In the genomic region with DNA sequence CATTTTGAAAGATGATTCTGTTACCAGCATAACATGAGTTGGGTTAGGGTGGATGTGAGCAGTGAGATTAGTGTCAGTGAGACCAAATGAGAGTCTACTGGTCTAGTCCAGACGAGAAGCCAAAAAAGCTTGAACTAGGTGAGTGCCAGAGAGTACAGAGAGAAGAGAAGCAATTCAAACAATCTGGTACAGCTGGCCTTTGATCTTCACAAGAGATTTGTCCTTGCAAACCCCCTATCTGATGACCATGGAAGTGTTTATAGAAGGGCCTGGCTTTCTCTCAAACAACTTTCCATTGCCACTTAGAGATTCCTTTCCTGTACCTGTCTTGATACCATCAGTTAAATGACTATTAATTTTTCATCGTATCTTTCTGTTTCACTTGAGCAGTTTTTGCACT, we compare ENCODE assay signal across 1 cellular context.
TF ChIP-seq lines count a peak whose summit lies in the region.

No MANE protein-coding gene starts in this region.

TF ChIP-seq in HepG2, 621 proteins besides CTCF, POLR2A, EP300 and RAD21 (continued from another document and continues in another):
- TF ChIP-seq, protein P1, sequence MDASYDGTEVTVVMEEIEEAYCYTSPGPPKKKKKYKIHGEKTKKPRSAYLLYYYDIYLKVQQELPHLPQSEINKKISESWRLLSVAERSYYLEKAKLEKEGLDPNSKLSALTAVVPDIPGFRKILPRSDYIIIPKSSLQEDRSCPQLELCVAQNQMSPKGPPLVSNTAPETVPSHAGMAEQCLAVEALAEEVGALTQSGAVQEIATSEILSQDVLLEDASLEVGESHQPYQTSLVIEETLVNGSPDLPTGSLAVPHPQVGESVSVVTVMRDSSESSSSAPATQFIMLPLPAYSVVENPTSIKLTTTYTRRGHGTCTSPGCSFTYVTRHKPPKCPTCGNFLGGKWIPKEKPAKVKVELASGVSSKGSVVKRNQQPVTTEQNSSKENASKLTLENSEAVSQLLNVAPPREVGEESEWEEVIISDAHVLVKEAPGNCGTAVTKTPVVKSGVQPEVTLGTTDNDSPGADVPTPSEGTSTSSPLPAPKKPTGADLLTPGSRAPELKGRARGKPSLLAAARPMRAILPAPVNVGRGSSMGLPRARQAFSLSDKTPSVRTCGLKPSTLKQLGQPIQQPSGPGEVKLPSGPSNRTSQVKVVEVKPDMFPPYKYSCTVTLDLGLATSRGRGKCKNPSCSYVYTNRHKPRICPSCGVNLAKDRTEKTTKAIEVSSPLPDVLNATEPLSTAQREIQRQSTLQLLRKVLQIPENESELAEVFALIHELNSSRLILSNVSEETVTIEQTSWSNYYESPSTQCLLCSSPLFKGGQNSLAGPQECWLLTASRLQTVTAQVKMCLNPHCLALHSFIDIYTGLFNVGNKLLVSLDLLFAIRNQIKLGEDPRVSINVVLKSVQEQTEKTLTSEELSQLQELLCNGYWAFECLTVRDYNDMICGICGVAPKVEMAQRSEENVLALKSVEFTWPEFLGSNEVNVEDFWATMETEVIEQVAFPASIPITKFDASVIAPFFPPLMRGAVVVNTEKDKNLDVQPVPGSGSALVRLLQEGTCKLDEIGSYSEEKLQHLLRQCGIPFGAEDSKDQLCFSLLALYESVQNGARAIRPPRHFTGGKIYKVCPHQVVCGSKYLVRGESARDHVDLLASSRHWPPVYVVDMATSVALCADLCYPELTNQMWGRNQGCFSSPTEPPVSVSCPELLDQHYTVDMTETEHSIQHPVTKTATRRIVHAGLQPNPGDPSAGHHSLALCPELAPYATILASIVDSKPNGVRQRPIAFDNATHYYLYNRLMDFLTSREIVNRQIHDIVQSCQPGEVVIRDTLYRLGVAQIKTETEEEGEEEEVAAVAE (CRISPR knock-in tag; IDR thresholded peaks at IDR 0.05; ENCODE audit: borderline replicate concordance) = no peak
- TF ChIP-seq, protein P2, sequence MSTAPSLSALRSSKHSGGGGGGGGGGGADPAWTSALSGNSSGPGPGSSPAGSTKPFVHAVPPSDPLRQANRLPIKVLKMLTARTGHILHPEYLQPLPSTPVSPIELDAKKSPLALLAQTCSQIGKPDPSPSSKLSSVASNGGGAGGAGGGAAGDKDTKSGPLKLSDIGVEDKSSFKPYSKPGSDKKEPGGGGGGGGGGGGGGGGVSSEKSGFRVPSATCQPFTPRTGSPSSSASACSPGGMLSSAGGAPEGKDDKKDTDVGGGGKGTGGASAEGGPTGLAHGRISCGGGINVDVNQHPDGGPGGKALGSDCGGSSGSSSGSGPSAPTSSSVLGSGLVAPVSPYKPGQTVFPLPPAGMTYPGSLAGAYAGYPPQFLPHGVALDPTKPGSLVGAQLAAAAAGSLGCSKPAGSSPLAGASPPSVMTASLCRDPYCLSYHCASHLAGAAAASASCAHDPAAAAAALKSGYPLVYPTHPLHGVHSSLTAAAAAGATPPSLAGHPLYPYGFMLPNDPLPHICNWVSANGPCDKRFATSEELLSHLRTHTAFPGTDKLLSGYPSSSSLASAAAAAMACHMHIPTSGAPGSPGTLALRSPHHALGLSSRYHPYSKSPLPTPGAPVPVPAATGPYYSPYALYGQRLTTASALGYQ (CRISPR knock-in tag; IDR thresholded peaks at IDR 0.05) = no peak
- TF ChIP-seq, protein P3, sequence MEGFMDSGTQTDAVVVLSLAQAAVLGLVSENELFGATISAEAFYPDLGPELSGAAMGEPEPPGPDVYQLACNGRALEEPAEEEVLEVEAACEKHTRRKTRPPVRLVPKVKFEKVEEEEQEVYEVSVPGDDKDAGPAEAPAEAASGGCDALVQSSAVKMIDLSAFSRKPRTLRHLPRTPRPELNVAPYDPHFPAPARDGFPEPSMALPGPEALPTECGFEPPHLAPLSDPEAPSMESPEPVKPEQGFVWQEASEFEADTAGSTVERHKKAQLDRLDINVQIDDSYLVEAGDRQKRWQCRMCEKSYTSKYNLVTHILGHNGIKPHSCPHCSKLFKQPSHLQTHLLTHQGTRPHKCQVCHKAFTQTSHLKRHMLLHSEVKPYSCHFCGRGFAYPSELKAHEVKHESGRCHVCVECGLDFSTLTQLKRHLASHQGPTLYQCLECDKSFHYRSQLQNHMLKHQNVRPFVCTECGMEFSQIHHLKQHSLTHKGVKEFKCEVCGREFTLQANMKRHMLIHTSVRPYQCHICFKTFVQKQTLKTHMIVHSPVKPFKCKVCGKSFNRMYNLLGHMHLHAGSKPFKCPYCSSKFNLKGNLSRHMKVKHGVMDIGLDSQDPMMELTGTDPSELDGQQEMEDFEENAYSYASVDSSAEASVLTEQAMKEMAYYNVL (CRISPR knock-in tag; IDR thresholded peaks at IDR 0.05; ENCODE audit: borderline replicate concordance) = peak; percentile 83; the same call in 1 of the 2 replicates
- TF ChIP-seq, protein P4, sequence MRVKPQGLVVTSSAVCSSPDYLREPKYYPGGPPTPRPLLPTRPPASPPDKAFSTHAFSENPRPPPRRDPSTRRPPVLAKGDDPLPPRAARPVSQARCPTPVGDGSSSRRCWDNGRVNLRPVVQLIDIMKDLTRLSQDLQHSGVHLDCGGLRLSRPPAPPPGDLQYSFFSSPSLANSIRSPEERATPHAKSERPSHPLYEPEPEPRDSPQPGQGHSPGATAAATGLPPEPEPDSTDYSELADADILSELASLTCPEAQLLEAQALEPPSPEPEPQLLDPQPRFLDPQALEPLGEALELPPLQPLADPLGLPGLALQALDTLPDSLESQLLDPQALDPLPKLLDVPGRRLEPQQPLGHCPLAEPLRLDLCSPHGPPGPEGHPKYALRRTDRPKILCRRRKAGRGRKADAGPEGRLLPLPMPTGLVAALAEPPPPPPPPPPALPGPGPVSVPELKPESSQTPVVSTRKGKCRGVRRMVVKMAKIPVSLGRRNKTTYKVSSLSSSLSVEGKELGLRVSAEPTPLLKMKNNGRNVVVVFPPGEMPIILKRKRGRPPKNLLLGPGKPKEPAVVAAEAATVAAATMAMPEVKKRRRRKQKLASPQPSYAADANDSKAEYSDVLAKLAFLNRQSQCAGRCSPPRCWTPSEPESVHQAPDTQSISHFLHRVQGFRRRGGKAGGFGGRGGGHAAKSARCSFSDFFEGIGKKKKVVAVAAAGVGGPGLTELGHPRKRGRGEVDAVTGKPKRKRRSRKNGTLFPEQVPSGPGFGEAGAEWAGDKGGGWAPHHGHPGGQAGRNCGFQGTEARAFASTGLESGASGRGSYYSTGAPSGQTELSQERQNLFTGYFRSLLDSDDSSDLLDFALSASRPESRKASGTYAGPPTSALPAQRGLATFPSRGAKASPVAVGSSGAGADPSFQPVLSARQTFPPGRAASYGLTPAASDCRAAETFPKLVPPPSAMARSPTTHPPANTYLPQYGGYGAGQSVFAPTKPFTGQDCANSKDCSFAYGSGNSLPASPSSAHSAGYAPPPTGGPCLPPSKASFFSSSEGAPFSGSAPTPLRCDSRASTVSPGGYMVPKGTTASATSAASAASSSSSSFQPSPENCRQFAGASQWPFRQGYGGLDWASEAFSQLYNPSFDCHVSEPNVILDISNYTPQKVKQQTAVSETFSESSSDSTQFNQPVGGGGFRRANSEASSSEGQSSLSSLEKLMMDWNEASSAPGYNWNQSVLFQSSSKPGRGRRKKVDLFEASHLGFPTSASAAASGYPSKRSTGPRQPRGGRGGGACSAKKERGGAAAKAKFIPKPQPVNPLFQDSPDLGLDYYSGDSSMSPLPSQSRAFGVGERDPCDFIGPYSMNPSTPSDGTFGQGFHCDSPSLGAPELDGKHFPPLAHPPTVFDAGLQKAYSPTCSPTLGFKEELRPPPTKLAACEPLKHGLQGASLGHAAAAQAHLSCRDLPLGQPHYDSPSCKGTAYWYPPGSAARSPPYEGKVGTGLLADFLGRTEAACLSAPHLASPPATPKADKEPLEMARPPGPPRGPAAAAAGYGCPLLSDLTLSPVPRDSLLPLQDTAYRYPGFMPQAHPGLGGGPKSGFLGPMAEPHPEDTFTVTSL (CRISPR knock-in tag; IDR thresholded peaks at IDR 0.05; ENCODE audit: borderline replicate concordance) = peak; percentile 87; the same call in 1 of the 2 replicates
- TF ChIP-seq, protein P5, sequence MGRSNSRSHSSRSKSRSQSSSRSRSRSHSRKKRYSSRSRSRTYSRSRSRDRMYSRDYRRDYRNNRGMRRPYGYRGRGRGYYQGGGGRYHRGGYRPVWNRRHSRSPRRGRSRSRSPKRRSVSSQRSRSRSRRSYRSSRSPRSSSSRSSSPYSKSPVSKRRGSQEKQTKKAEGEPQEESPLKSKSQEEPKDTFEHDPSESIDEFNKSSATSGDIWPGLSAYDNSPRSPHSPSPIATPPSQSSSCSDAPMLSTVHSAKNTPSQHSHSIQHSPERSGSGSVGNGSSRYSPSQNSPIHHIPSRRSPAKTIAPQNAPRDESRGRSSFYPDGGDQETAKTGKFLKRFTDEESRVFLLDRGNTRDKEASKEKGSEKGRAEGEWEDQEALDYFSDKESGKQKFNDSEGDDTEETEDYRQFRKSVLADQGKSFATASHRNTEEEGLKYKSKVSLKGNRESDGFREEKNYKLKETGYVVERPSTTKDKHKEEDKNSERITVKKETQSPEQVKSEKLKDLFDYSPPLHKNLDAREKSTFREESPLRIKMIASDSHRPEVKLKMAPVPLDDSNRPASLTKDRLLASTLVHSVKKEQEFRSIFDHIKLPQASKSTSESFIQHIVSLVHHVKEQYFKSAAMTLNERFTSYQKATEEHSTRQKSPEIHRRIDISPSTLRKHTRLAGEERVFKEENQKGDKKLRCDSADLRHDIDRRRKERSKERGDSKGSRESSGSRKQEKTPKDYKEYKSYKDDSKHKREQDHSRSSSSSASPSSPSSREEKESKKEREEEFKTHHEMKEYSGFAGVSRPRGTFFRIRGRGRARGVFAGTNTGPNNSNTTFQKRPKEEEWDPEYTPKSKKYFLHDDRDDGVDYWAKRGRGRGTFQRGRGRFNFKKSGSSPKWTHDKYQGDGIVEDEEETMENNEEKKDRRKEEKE (IDR thresholded peaks at IDR 0.05) = no peak
- TF ChIP-seq, protein P6, sequence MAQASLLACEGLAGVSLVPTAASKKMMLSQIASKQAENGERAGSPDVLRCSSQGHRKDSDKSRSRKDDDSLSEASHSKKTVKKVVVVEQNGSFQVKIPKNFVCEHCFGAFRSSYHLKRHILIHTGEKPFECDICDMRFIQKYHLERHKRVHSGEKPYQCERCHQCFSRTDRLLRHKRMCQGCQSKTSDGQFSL (CRISPR knock-in tag; IDR thresholded peaks at IDR 0.05) = no peak
- peak; percentile 32; the same call in 1 of the 2 replicates for TF ChIP-seq CREM (IDR thresholded peaks at IDR 0.05)
- TF ChIP-seq CREM (CRISPR knock-in tag; IDR thresholded peaks at IDR 0.05) = no peak
- TF ChIP-seq, protein P7, sequence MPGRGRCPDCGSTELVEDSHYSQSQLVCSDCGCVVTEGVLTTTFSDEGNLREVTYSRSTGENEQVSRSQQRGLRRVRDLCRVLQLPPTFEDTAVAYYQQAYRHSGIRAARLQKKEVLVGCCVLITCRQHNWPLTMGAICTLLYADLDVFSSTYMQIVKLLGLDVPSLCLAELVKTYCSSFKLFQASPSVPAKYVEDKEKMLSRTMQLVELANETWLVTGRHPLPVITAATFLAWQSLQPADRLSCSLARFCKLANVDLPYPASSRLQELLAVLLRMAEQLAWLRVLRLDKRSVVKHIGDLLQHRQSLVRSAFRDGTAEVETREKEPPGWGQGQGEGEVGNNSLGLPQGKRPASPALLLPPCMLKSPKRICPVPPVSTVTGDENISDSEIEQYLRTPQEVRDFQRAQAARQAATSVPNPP (CRISPR knock-in tag; IDR thresholded peaks at IDR 0.05) = 0 out of 2 replicates have a peak, but pooled peaks have one; percentile 46
- peak; percentile 77; the same call in 1 of the 2 replicates for TF ChIP-seq EHMT2 (IDR thresholded peaks at IDR 0.05; ENCODE audit: borderline replicate concordance, low read depth, low read length)
- 0 out of 2 replicates have a peak, but pooled peaks have one; percentile 17 for TF ChIP-seq ZNF331 (CRISPR knock-in tag; IDR thresholded peaks at IDR 0.05)
- TF ChIP-seq MIER3 (CRISPR knock-in tag; IDR thresholded peaks at IDR 0.05; ENCODE audit: borderline replicate concordance) = 0 out of 2 replicates have a peak, but pooled peaks have one; percentile 30
- TF ChIP-seq, protein P8, sequence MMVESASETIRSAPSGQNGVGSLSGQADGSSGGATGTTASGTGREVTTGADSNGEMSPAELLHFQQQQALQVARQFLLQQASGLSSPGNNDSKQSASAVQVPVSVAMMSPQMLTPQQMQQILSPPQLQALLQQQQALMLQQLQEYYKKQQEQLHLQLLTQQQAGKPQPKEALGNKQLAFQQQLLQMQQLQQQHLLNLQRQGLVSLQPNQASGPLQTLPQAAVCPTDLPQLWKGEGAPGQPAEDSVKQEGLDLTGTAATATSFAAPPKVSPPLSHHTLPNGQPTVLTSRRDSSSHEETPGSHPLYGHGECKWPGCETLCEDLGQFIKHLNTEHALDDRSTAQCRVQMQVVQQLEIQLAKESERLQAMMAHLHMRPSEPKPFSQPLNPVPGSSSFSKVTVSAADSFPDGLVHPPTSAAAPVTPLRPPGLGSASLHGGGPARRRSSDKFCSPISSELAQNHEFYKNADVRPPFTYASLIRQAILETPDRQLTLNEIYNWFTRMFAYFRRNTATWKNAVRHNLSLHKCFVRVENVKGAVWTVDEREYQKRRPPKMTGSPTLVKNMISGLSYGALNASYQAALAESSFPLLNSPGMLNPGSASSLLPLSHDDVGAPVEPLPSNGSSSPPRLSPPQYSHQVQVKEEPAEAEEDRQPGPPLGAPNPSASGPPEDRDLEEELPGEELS (CRISPR knock-in tag; IDR thresholded peaks at IDR 0.05) = 0 out of 2 replicates have a peak, but pooled peaks have one; percentile 26
- TF ChIP-seq PAWR (CRISPR knock-in tag; IDR thresholded peaks at IDR 0.05; ENCODE audit: borderline replicate concordance) = no peak
- TF ChIP-seq ZNF768 (CRISPR knock-in tag; IDR thresholded peaks at IDR 0.05) = no peak
- no peak for TF ChIP-seq ZNF383 (CRISPR knock-in tag; IDR thresholded peaks at IDR 0.05; ENCODE audit: borderline replicate concordance)
- peak; percentile 56; the same call in 1 of the 2 replicates for TF ChIP-seq HMG20A (CRISPR knock-in tag; IDR thresholded peaks at IDR 0.05; ENCODE audit: borderline replicate concordance)
- no peak for TF ChIP-seq KDM4B (CRISPR knock-in tag; IDR thresholded peaks at IDR 0.05)
- TF ChIP-seq ZNF772 (CRISPR knock-in tag; IDR thresholded peaks at IDR 0.05) = no peak
- no peak for TF ChIP-seq KMT2B (CRISPR knock-in tag; IDR thresholded peaks at IDR 0.05)
- no peak for TF ChIP-seq ETV5 (CRISPR knock-in tag; IDR thresholded peaks at IDR 0.05; ENCODE audit: borderline replicate concordance)
- no peak for TF ChIP-seq LCORL (IDR thresholded peaks at IDR 0.05)
- TF ChIP-seq LCORL (CRISPR knock-in tag; IDR thresholded peaks at IDR 0.05) = peak; percentile 70
- TF ChIP-seq, protein P9, sequence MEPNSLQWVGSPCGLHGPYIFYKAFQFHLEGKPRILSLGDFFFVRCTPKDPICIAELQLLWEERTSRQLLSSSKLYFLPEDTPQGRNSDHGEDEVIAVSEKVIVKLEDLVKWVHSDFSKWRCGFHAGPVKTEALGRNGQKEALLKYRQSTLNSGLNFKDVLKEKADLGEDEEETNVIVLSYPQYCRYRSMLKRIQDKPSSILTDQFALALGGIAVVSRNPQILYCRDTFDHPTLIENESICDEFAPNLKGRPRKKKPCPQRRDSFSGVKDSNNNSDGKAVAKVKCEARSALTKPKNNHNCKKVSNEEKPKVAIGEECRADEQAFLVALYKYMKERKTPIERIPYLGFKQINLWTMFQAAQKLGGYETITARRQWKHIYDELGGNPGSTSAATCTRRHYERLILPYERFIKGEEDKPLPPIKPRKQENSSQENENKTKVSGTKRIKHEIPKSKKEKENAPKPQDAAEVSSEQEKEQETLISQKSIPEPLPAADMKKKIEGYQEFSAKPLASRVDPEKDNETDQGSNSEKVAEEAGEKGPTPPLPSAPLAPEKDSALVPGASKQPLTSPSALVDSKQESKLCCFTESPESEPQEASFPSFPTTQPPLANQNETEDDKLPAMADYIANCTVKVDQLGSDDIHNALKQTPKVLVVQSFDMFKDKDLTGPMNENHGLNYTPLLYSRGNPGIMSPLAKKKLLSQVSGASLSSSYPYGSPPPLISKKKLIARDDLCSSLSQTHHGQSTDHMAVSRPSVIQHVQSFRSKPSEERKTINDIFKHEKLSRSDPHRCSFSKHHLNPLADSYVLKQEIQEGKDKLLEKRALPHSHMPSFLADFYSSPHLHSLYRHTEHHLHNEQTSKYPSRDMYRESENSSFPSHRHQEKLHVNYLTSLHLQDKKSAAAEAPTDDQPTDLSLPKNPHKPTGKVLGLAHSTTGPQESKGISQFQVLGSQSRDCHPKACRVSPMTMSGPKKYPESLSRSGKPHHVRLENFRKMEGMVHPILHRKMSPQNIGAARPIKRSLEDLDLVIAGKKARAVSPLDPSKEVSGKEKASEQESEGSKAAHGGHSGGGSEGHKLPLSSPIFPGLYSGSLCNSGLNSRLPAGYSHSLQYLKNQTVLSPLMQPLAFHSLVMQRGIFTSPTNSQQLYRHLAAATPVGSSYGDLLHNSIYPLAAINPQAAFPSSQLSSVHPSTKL (CRISPR knock-in tag; IDR thresholded peaks at IDR 0.05) = peak; percentile 89
